Comparison of ENCODE assay signal across 30 cellular contexts in genomic region chr6:155291291-155291690, GRCh38. TPM values are rescaled to one million over a fixed set of nuclear protein-coding genes. Genes with fewer than 3 reads are reported as not detected.
"Had no signal": no experiment of that assay in that cellular context is flagged by ENCODE, and none has a peak within 500 bp of the region (broad histone marks: within the 10 kb centered on the region; RNA-seq: fewer than 3 reads in every experiment).

No MANE protein-coding gene starts in this region.

- H3K27ac ChIP-seq: KMS-11, Peyer's patch, RWPE1, SJCRH30 had no signal

- DNase-seq: activated CD4-positive, alpha-beta T cell treated with anti-CD3 and anti-CD28 coated beads for 1 hour; activated CD4-positive, alpha-beta T cell treated with anti-CD3 and anti-CD28 coated beads, Interleukin-2, amount 10 ng/mL, durations not matched to agents 24 days and 14 days; activated CD4-positive, alpha-beta T cell treated with anti-CD3 and anti-CD28 coated beads, Interleukin-2, amount 50 U/mL, for 48 hours; activated CD8-positive, alpha-beta memory T cell treated with anti-CD3 and anti-CD28 coated beads, Interleukin-2, amount 10 ng/mL, durations not matched to agents 7 days and 5 days; activated gamma-delta T cell; activated naive CD4-positive, alpha-beta T cell treated with anti-CD3 and anti-CD28 coated beads for 36 hours; activated T-cell treated with anti-CD3 and anti-CD28 coated beads, Interleukin-2, amount 50 U/mL, for 24 hours; cerebellar nuclear complex; MG63; MV-4-11; NCI-H1092 treated with DMSO at 0.1 percent for 48 hours; NCI-H1417 treated with DMSO at 0.1 percent for 48 hours; NCI-H1694; NCI-H2029; NCI-H2107; NCI-H2171 treated with DMSO at 0.1 percent for 48 hours; NCI-H226; NCI-H526; NCI-H774; Peyer's patch; Right ventricle myocardium superior; SJCRH30; SW 1271; T-helper 9 cell had no signal

- ATAC-seq: activated CD8-positive, alpha-beta memory T cell treated with anti-CD3 and anti-CD28 coated beads, Interleukin-2, amount 10 ng/mL, durations not matched to agents 7 days and 5 days; SK-N-SH treated with all-trans-retinoic acid at 6 μM for 48 hours; WTC11 had no signal

- H3K9me3 ChIP-seq: MG63, Peyer's patch, SJCRH30 had no signal

- H3K4me3 ChIP-seq: MG63, Peyer's patch, SJCRH30 had no signal

- H3K4me1 ChIP-seq: Peyer's patch, SJCRH30 had no signal

- H3K27me3 ChIP-seq: MG63, Peyer's patch, SJCRH30 had no signal

- H3K9ac ChIP-seq: KMS-11 had no signal

- H3K4me2 ChIP-seq: KMS-11 had no signal

RNA-seq across cellular contexts. Expression of gene CLDN20, which starts 27.5 kb away (rescaled TPM):
- total RNA-seq: activated CD4-positive, alpha-beta T cell treated with anti-CD3 and anti-CD28 coated beads, Interleukin-2, amount 10 ng/mL, durations not matched to agents 24 days and 14 days; activated CD8-positive, alpha-beta memory T cell treated with anti-CD3 and anti-CD28 coated beads, Interleukin-2, amount 10 ng/mL, durations not matched to agents 7 days and 5 days; activated naive CD4-positive, alpha-beta T cell treated with anti-CD3 and anti-CD28 coated beads for 36 hours; cardiac septum; NCI-H460; Right ventricle myocardium superior; SJCRH30; WTC11 had no signal
